In the genomic region with DNA sequence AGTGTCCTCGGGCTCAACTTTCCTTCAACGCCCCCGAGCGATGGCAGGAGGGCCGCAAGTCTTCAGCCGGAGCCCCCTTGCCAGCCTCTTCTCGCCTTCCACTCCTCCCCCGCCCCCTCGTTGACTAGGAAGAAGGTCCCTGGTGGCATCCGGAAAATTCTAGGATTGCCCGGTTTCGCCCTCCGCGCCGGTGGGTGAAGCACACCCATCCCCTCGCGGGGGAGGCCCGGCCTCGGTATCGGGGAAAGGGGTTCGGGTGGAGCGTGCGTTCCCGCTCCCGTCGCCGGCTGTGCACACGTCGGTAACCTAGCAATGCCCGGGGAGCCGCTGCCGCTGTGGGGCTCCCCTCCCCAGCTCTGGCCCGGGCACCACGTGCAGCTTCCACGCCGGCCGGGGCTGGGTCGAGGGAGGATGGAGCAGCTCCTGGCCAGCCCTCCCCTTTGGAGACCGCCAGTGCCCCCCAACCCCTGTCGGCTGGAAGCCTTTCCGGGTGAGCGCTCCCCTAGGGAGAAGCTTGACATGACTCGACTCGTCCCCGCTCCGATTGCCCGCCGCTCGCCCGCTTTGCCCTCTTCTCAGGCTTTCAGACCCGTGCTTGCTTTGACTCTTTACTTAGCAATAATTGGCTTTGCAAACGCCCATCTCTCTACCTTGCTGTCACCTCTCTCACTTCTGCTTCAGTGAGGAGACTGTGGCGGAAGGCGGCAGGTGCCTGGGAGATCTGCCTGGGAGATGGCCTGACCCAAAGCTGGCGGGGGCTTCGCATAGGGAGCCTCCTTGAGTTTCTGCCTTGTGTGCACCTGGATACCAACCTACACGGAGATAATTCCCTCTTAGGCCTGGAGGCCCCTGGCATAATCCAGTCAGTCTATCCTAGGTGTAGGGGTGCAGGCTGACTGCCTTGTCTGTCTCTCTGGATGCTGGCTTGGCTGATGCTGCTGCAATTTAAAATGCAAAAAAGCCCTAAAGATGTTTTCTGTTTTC, we compare ENCODE assay signal across 8 cellular contexts. TPM values are rescaled to one million over a fixed set of nuclear protein-coding genes. Genes with fewer than 3 reads are reported as not detected.
DNase-seq lines count a peak whose midpoint lies in the region; ATAC-seq lines count a peak whose summit lies in the region.

No MANE protein-coding gene starts in this region.

- peaks cover 0 to 3% (median 0%) of the 10 kb centered on the region in 5 donors for H3K36me3 Mint-ChIP-seq in naive thymus-derived CD4-positive, alpha-beta T cell

- CTCF ChIA-PET in naive thymus-derived CD4-positive, alpha-beta T cell (lab: Charles Lee) = no interaction called here

- no peaks in the 10 kb centered on the region for H3K27me3 ChIP-seq in endocrine pancreas (ENCODE audit: control insufficient read depth, insufficient read depth, low read length)
- H3K27me3 ChIP-seq in naive thymus-derived CD4-positive, alpha-beta T cell (ENCODE audit: control insufficient read depth in 2 of 2, insufficient read depth in 2 of 2, low read length in 2 of 2) = peaks cover 0 to 17% of the 10 kb centered on the region in 2 donors

- H3K27ac Mint-ChIP-seq in naive thymus-derived CD4-positive, alpha-beta T cell = no peak overlapping the region

- peak overlapping the region; percentile 68 for H3K4me3 ChIP-seq in endocrine pancreas (ENCODE audit: control insufficient read depth, insufficient read depth, low read length)
- H3K4me3 ChIP-seq in naive thymus-derived CD4-positive, alpha-beta T cell (ENCODE audit: low read length) = no peak overlapping the region

- no peaks in the 10 kb centered on the region for H3K36me3 ChIP-seq in endocrine pancreas (ENCODE audit: control insufficient read depth, insufficient read depth, low read length)
- no peaks in the 10 kb centered on the region for H3K36me3 ChIP-seq in naive thymus-derived CD4-positive, alpha-beta T cell (ENCODE audit: control insufficient read depth in 2 of 3, insufficient read depth in 3 of 3, low read length in 3 of 3)

- ATAC-seq in naive thymus-derived CD4-positive, alpha-beta T cell = no peak
- no peak for ATAC-seq in HG02938 (IDR thresholded peaks at IDR 0.05; ENCODE audit: unreplicated experiment)

- H3K9ac ChIP-seq in endocrine pancreas (ENCODE audit: control insufficient read depth, insufficient read depth, low read length) = peak overlapping the region; percentile 62

- H3K27ac ChIP-seq in naive thymus-derived CD4-positive, alpha-beta T cell (ENCODE audit: low read depth, low read length) = no peak overlapping the region

- DNase-seq in D341Med (ENCODE audit: low spot score) (peak; percentile 61), NCI-H2171 treated with DMSO at 0.1 percent for 48 hours (lab: John Stamatoyannopoulos, UW) (peak; percentile 59), HCEC 1CT (no peak), epidermal melanocyte (ENCODE audit: insufficient read length, low spot score) (no peak)
- DNase-seq in naive thymus-derived CD4-positive, alpha-beta T cell = no peak
- no peak for DNase-seq in activated CD4-positive, CD25-positive, alpha-beta regulatory T cell treated with anti-CD3 and anti-CD28 coated beads, Interleukin-2, amount 50 U/mL, for 72 hours

- H3K9me3 ChIP-seq in endocrine pancreas (ENCODE audit: control insufficient read depth, low read length) = no peaks in the 10 kb centered on the region
- H3K9me3 ChIP-seq in naive thymus-derived CD4-positive, alpha-beta T cell (ENCODE audit: control insufficient read depth in 2 of 3, low read length in 3 of 3) = no peaks in the 10 kb centered on the region

- H3K4me3 Mint-ChIP-seq in naive thymus-derived CD4-positive, alpha-beta T cell = peak overlapping the region; percentile 18 to 79 (median 59)

- POLR2A ChIA-PET in naive thymus-derived CD4-positive, alpha-beta T cell (lab: Charles Lee) = no interaction called here

- no peaks in the 10 kb centered on the region for H3K9me3 Mint-ChIP-seq in naive thymus-derived CD4-positive, alpha-beta T cell

- H3K4me1 Mint-ChIP-seq in naive thymus-derived CD4-positive, alpha-beta T cell = peaks cover 0 to 14% (median 12%) of the 10 kb centered on the region in 7 donors

- H3K4me1 ChIP-seq in endocrine pancreas (ENCODE audit: control insufficient read depth, insufficient read depth, low read length) = peaks cover 21% of the 10 kb centered on the region
- H3K4me1 ChIP-seq in naive thymus-derived CD4-positive, alpha-beta T cell (ENCODE audit: control insufficient read depth in 2 of 2, insufficient read depth in 2 of 2, low read length in 2 of 2) = no peaks in the 10 kb centered on the region

- H3K27me3 Mint-ChIP-seq in naive thymus-derived CD4-positive, alpha-beta T cell = peaks cover 60 to 76% (median 63%) of the 10 kb centered on the region in 5 donors

- intact Hi-C loops in naive thymus-derived CD4-positive, alpha-beta T cell (cut with micrococcal nuclease) = no loop called here

RNA-seq across cellular contexts. Expression of a gene that starts 1.4 kb away (rescaled TPM):
- 1 to 10 TPM in 1 of 5 experiments, under 1 TPM in 2, not detected in 2; 0.61 to 2.0 (median 0.70) TPM for total RNA-seq in naive thymus-derived CD4-positive, alpha-beta T cell
- not detected for polyA plus RNA-seq in naive thymus-derived CD4-positive, alpha-beta T cell

Comparison
In these comparisons a context has a peak if more than half of its experiments do, and no peak if none do; other contexts are left out.
1. DNase-seq: peak in D341Med (single experiment) and NCI-H2171 treated with DMSO at 0.1 percent for 48 hours (single experiment); none in naive thymus-derived CD4-positive, alpha-beta T cell (0 of 9), HCEC 1CT (single experiment), epidermal melanocyte (single experiment) and activated CD4-positive, CD25-positive, alpha-beta regulatory T cell treated with anti-CD3 and anti-CD28 coated beads, Interleukin-2, amount 50 U/mL, for 72 hours (single experiment).